9 cellular contexts compared by ENCODE assay signal in the genomic region with DNA sequence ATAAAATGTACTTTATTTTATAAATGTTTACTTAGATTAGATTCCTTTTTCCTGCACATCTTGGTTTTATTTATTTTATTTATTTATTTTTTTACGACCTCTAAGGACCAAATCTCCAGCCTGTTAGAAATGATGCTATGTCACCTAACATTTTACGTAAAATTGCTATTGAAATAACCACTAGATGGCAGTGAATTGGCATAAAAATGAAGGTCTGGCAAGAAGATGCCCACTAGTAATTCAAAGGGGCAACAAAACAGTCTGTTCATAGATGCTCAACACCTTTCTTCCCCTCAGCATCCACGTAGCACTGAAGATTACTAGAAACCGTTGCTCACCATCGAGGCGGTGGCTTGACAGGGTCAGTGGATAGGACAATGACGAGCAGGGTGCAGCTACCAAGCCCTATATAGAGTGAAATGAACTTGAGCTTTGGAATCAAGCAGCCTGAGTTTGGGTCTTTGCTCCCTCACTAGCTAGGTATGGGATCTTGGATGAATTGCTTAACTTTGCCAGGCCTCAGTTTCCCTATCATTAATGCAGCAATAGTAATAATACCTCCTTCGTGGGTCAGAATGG.
DNase-seq lines count a peak whose midpoint lies in the region; ATAC-seq, FAIRE-seq and TF ChIP-seq lines count a peak whose summit lies in the region.
"Had no signal": no experiment of that assay in that cellular context is flagged by ENCODE, and none has a peak within 500 bp of the region (broad histone marks: within the 10 kb centered on the region; RNA-seq: fewer than 3 reads in every experiment).

No MANE protein-coding gene starts in this region.

- BruUV-seq in GM12878 (replicated peaks; lab: Mats Ljungman, UMichigan) = no TSS peak

- no peak for TF ChIP-seq EP300 in GM12878 (IDR thresholded peaks at IDR 0.05; ENCODE audit: borderline replicate concordance in 1 of 2, control insufficient read depth in 1 of 2, low read depth in 2 of 2, low read length in 2 of 2)

- POLR2A ChIA-PET in GM12878 (lab: Charles Lee) (no interaction called here), HEK293T (lab: Yijun Ruan, JAX) (no interaction called here)

- no peak overlapping the region for H3K27ac ChIP-seq in GM12878 (ENCODE audit: control insufficient read depth, insufficient read depth)
- H3K27ac ChIP-seq: neutrophil had no signal

- ATAC-seq in GM12878 (peak; percentile 31; the same call in 1 of the 3 replicates), HG02642 (IDR thresholded peaks at IDR 0.05; ENCODE audit: poor library complexity, unreplicated experiment) (no peak)

- peak; percentile 46 for TF ChIP-seq RAD21 in GM12878 (IDR thresholded peaks at IDR 0.05; ENCODE audit: insufficient read depth, low read depth, low read length)

- peak; percentile 44 for FAIRE-seq in GM12878 (lab: Jason Lieb, UNC)

- H3K9ac ChIP-seq in GM12878 (ENCODE audit: control insufficient read depth, insufficient read depth, low read length) = no peak overlapping the region

- SMC1A ChIA-PET in GM12878 (lab: Charles Lee; ENCODE audit: uncharacterized antibody, unreplicated experiment) = interaction anchor here (1.2 to 1.9 kb wide), 3 partner anchors 342 to 634 kb away, joined by 4 to 7 read pairs (median 7); no protein-coding TSS in a partner anchor

- WGBS in GM12878 (ENCODE audit: insufficient coverage, insufficient replicate concordance, low lambda C conversion rate, missing lambda C conversion rate) = 12% methylated on average over 8 of the region's 8 CpGs

- no peak for TF ChIP-seq POLR2A in GM12878 (IDR thresholded peaks at IDR 0.05; ENCODE audit: low read depth, low read length)

- in situ Hi-C loops in GM12878 (cut with MboI) = loop anchor here (25.0 kb wide), 1 partner anchor 1456 kb away; no protein-coding TSS in a partner anchor

- H4K20me1 ChIP-seq in GM12878 (ENCODE audit: control insufficient read depth, insufficient read depth) = no peaks in the 10 kb centered on the region

- H3K27me3 ChIP-seq in GM12878 (replicated peaks in 1 of 2; ENCODE audit: control insufficient read depth in 2 of 2, insufficient read depth in 2 of 2, low read length in 1 of 2) = no peaks in the 10 kb centered on the region
- H3K27me3 ChIP-seq: neutrophil had no signal

- H3K4me1 ChIP-seq in GM12878 (ENCODE audit: control insufficient read depth, insufficient read depth, low read length) = no peaks in the 10 kb centered on the region

- DNase-seq in NCI-H2029 (lab: John Stamatoyannopoulos, UW) = peak; percentile 16
- no peak for DNase-seq in GM12878 (ENCODE audit: low read depth, low spot score)
- peak; percentile 78 for DNase-seq in left kidney (ENCODE audit: low read depth, low spot score)
- no peak for DNase-seq in islet precursor cell
- no peak for DNase-seq in stimulated activated CD4-positive, alpha-beta T cell treated with anti-CD3 and anti-CD28 coated beads, Interleukin-2, amount 100 ng/mL, for 24 hours
- no peak for DNase-seq in HEK293T (ENCODE audit: extremely low spot score)

- RAD21 ChIA-PET in GM12878 (lab: Charles Lee; ENCODE audit: unreplicated experiment) = interaction anchor here (3.7 kb wide), 1 partner anchor 343 kb away, joined by 15 read pairs; no protein-coding TSS in a partner anchor

- intact Hi-C loops in GM12878 (cut with micrococcal nuclease; ENCODE audit: unreplicated experiment) = loop anchor here (1.0 to 10.0 kb wide), 3 partner anchors 201 to 634 kb away; no protein-coding TSS in a partner anchor

- CTCF ChIA-PET in GM12878 (lab: Yijun Ruan, JAX) = interaction anchor here (0.9 to 4.0 kb wide), 7 partner anchors 8 to 634 kb away, joined by 3 to 46 read pairs (median 3); no protein-coding TSS in a partner anchor
- CTCF ChIA-PET in HEK293T (lab: Yijun Ruan, JAX) = interaction anchor here (2.0 kb wide), 1 partner anchor 343 kb away, joined by 14 read pairs; no protein-coding TSS in a partner anchor

- no peak overlapping the region for H3K4me3 ChIP-seq in GM12878

- H3K4me2 ChIP-seq in GM12878 (ENCODE audit: control insufficient read depth, insufficient read depth) = no peak overlapping the region

- H3K36me3 ChIP-seq in GM12878 (ENCODE audit: control insufficient read depth in 2 of 2, insufficient read depth in 2 of 2, low read length in 1 of 2) = no peaks in the 10 kb centered on the region
- H3K36me3 ChIP-seq: neutrophil had no signal

- no peaks in the 10 kb centered on the region for H3K9me3 ChIP-seq in GM12878 (replicated peaks; ENCODE audit: control insufficient read depth, insufficient read depth, low read length)
- H3K9me3 ChIP-seq: neutrophil had no signal

- peak; percentile 48 for TF ChIP-seq CTCF in GM12873 (IDR thresholded peaks at IDR 0.05; ENCODE audit: insufficient read depth, low read depth, low read length, missing control alignments)
- TF ChIP-seq CTCF in GM12878 (IDR thresholded peaks at IDR 0.05 in 2 of 3, conservative IDR thresholded peaks at IDR 0.05 in 1 of 3; ENCODE audit: control insufficient read depth in 2 of 3, extremely low read depth in 1 of 3, insufficient read depth in 1 of 3, low read depth in 3 of 3, low read length in 3 of 3) = peak; percentile 37 to 48 (median 41); a peak in 5 of 6 replicates

- no peak overlapping the region for H2AFZ ChIP-seq in GM12878 (ENCODE audit: control insufficient read depth, low read depth, low read length)

- no peaks in the 10 kb centered on the region for H3K79me2 ChIP-seq in GM12878 (ENCODE audit: control insufficient read depth, insufficient read depth, low read length)

TF ChIP-seq in GM12878, 131 proteins besides CTCF, POLR2A, EP300 and RAD21 (continues in another document):
- TF ChIP-seq NRF1 (conservative IDR thresholded peaks at IDR 0.05; ENCODE audit: low read depth, low read length) (no peak), TARDBP (IDR thresholded peaks at IDR 0.05; ENCODE audit: borderline replicate concordance) (no peak), ESRRA (IDR thresholded peaks at IDR 0.05; ENCODE audit: low read length) (no peak), SMC3 (IDR thresholded peaks at IDR 0.05; ENCODE audit: borderline replicate concordance, low read length) (peak; percentile 49; the same call in 1 of the 2 replicates), KLF5 (IDR thresholded peaks at IDR 0.05; ENCODE audit: partially characterized antibody) (no peak), SIN3A (IDR thresholded peaks at IDR 0.05; ENCODE audit: low read depth, low read length) (no peak)
- TF ChIP-seq, protein P1, sequence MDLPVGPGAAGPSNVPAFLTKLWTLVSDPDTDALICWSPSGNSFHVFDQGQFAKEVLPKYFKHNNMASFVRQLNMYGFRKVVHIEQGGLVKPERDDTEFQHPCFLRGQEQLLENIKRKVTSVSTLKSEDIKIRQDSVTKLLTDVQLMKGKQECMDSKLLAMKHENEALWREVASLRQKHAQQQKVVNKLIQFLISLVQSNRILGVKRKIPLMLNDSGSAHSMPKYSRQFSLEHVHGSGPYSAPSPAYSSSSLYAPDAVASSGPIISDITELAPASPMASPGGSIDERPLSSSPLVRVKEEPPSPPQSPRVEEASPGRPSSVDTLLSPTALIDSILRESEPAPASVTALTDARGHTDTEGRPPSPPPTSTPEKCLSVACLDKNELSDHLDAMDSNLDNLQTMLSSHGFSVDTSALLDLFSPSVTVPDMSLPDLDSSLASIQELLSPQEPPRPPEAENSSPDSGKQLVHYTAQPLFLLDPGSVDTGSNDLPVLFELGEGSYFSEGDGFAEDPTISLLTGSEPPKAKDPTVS (IDR thresholded peaks at IDR 0.05; ENCODE audit: low read depth, low read length) = no peak

TF ChIP-seq in HEK293T, 16 proteins besides CTCF, POLR2A, EP300 and RAD21:
- no peak for TF ChIP-seq LEF1 (IDR thresholded peaks at IDR 0.05; ENCODE audit: borderline replicate concordance)
- TF ChIP-seq HDGF (IDR thresholded peaks at IDR 0.05; ENCODE audit: borderline replicate concordance) = no peak
- no peak for TF ChIP-seq FOXA1 (IDR thresholded peaks at IDR 0.05)
- no peak for TF ChIP-seq ELF4 (IDR thresholded peaks at IDR 0.05)
- no peak for TF ChIP-seq ARNT (IDR thresholded peaks at IDR 0.05)
- TF ChIP-seq, protein P2, sequence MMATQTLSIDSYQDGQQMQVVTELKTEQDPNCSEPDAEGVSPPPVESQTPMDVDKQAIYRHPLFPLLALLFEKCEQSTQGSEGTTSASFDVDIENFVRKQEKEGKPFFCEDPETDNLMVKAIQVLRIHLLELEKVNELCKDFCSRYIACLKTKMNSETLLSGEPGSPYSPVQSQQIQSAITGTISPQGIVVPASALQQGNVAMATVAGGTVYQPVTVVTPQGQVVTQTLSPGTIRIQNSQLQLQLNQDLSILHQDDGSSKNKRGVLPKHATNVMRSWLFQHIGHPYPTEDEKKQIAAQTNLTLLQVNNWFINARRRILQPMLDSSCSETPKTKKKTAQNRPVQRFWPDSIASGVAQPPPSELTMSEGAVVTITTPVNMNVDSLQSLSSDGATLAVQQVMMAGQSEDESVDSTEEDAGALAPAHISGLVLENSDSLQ (IDR thresholded peaks at IDR 0.05) = no peak
- TF ChIP-seq TARDBP (IDR thresholded peaks at IDR 0.05) = no peak
- TF ChIP-seq ZNF384 (IDR thresholded peaks at IDR 0.05) = no peak
- no peak for TF ChIP-seq BHLHE40 (IDR thresholded peaks at IDR 0.05; ENCODE audit: borderline replicate concordance)
- TF ChIP-seq SUZ12 (IDR thresholded peaks at IDR 0.05) = no peak
- no peak for TF ChIP-seq L3MBTL2 (conservative IDR thresholded peaks at IDR 0.05)
TF ChIP-seq in HEK293T: peak in this region for 0.

Comparison
In these comparisons a context has a peak if more than half of its experiments do, and no peak if none do; other contexts are left out.
1. DNase-seq: peak in NCI-H2029 (single experiment) and left kidney (single experiment); none in GM12878 (single experiment), islet precursor cell (single experiment), stimulated activated CD4-positive, alpha-beta T cell treated with anti-CD3 and anti-CD28 coated beads, Interleukin-2, amount 100 ng/mL, for 24 hours (0 of 2) and HEK293T (single experiment).